In genomic region chr2:189411860-189412259, GRCh38 we compare ENCODE assay signal across 8 cellular contexts. TPM values are rescaled to one million over a fixed set of nuclear protein-coding genes. Genes with fewer than 3 reads are reported as not detected.
DNase-seq lines count a peak whose midpoint lies in the region; ATAC-seq and TF ChIP-seq lines count a peak whose summit lies in the region.

No MANE protein-coding gene starts in this region.

- WGBS in stomach, 5 donors: 29 to 40% (median 32%) methylated on average over 5 of the region's 5 CpGs

- TF ChIP-seq EP300 in stomach (IDR thresholded peaks at IDR 0.05): peak; percentile 52

- in situ Hi-C loops in brain microvascular endothelial cell (cut with HindIII; ENCODE audit: low pct_ligation_motif_present, low sequenced_read_pairs): no loop called here

- H3K36me3 ChIP-seq in brain microvascular endothelial cell (replicated peaks) (no peaks in the 10 kb centered on the region), stomach (no peaks in the 10 kb centered on the region)

- no peaks in the 10 kb centered on the region for H3K27me3 ChIP-seq in brain microvascular endothelial cell (replicated peaks)
- no peaks in the 10 kb centered on the region for H3K27me3 ChIP-seq in stomach

- intact Hi-C loops in stomach (cut with DNase I; ENCODE audit: low total_unique reads): no loop called here

- no peaks in the 10 kb centered on the region for H3K9me3 ChIP-seq in stomach

- H3K27ac ChIP-seq in brain microvascular endothelial cell (peak overlapping the region; percentile 88), stomach (peak overlapping the region in 4 of 5 donors; percentile 49 to 66 (median 61))

- no peak for TF ChIP-seq CTCF in brain microvascular endothelial cell (IDR thresholded peaks at IDR 0.05; ENCODE audit: low read depth, low read length, missing control alignments)
- TF ChIP-seq CTCF in stomach (IDR thresholded peaks at IDR 0.05): no peak

- H3K4me3 ChIP-seq in brain microvascular endothelial cell (ENCODE audit: low read depth, low read length) (no peak overlapping the region), stomach (no peak overlapping the region)

- H3K4me1 ChIP-seq in stomach: peaks cover 0 to 19% (median 9%) of the 10 kb centered on the region in 4 donors

- ATAC-seq in GM19351 (IDR thresholded peaks at IDR 0.05; ENCODE audit: unreplicated experiment): no peak

- no peak for TF ChIP-seq POLR2A in stomach (IDR thresholded peaks at IDR 0.05)

- DNase-seq in H4 (ENCODE audit: low spot score) (peak; percentile 68), brain microvascular endothelial cell (peak; percentile 61), kidney glomerular epithelial cell (lab: John Stamatoyannopoulos, UW) (peak; percentile 43), stomach (no peak), NCI-H1105 treated with DMSO at 0.1 percent for 48 hours (lab: John Stamatoyannopoulos, UW) (no peak), DMS53 (lab: John Stamatoyannopoulos, UW) (no peak), NCI-H748 treated with DMSO at 0.1 percent for 48 hours (lab: John Stamatoyannopoulos, UW) (no peak)

RNA-seq across cellular contexts. Expression of gene WDR75, which starts 29.4 kb away (rescaled TPM):
- 62.1 and 68.6 TPM in 2 replicates for total RNA-seq in H4 (2014; rRNA removed; shearing (Covaris generic))
- total RNA-seq in stomach: 10 to 100 TPM in 4 of 5 donors, 1 to 10 TPM in 1; 6.1 to 89.9 (median 66.9) TPM
- 10 to 100 TPM; 12.1 to 21.4 (median 14.0) TPM for polyA plus RNA-seq in stomach

Comparison
In these comparisons a context has a peak if more than half of its experiments do, and no peak if none do; other contexts are left out.
1. DNase-seq: peak in H4 (single experiment), brain microvascular endothelial cell (single experiment) and kidney glomerular epithelial cell (single experiment); none in stomach (single experiment), NCI-H1105 treated with DMSO at 0.1 percent for 48 hours (single experiment), DMS53 (single experiment) and NCI-H748 treated with DMSO at 0.1 percent for 48 hours (single experiment).